ENCODE assay signal across 2 cellular contexts in genomic region chr2:32926708-32927084, GRCh38.
A peak's percentile ranks its signal among the peaks of the same experiment; 100 is the strongest.
TF ChIP-seq lines count a peak whose summit lies in the region.

No MANE protein-coding gene starts in this region.

TF ChIP-seq in H1, 55 proteins besides CTCF, POLR2A, EP300 and RAD21 (continues in another document):
- no peak for TF ChIP-seq BRCA1 (IDR thresholded peaks at IDR 0.05; ENCODE audit: low read depth, low read length)
- TF ChIP-seq CBX5 (IDR thresholded peaks at IDR 0.05; ENCODE audit: low read depth, low read length): no peak
- TF ChIP-seq KDM4A (IDR thresholded peaks at IDR 0.05; ENCODE audit: low read depth, low read length, severe bottlenecking): no peak
- TF ChIP-seq POU5F1 (IDR thresholded peaks at IDR 0.05; ENCODE audit: low read depth, low read length): no peak
- no peak for TF ChIP-seq HDAC6 (IDR thresholded peaks at IDR 0.05; ENCODE audit: low read depth, low read length)
- TF ChIP-seq TCF12 (IDR thresholded peaks at IDR 0.05; ENCODE audit: low read depth, low read length): 0 out of 2 replicates have a peak, but pooled peaks have one; percentile 19
- TF ChIP-seq CHD1 (IDR thresholded peaks at IDR 0.05; ENCODE audit: low read depth, low read length): no peak
- no peak for TF ChIP-seq CHD2 (IDR thresholded peaks at IDR 0.05; ENCODE audit: low read length)
- TF ChIP-seq SP4 (IDR thresholded peaks at IDR 0.05; ENCODE audit: low read length): no peak
- no peak for TF ChIP-seq ATF2 (IDR thresholded peaks at IDR 0.05; ENCODE audit: low read length)
- no peak for TF ChIP-seq SAP30 (IDR thresholded peaks at IDR 0.05; ENCODE audit: insufficient read depth, insufficient replicate concordance, low read length)
- TF ChIP-seq JUN (IDR thresholded peaks at IDR 0.05; ENCODE audit: low read depth, low read length): no peak
- TF ChIP-seq HDAC2 (IDR thresholded peaks at IDR 0.05; ENCODE audit: borderline replicate concordance in 1 of 2, low read depth in 2 of 2, low read length in 2 of 2): no peak
- no peak for TF ChIP-seq CTBP2 (IDR thresholded peaks at IDR 0.05; ENCODE audit: borderline replicate concordance, insufficient read depth, insufficient read length, low read length)
- TF ChIP-seq RXRA (IDR thresholded peaks at IDR 0.05; ENCODE audit: insufficient read depth, low read depth, low read length): no peak
- TF ChIP-seq POLR2AphosphoS5 (IDR thresholded peaks at IDR 0.05; ENCODE audit: low read depth, low read length): no peak
- no peak for TF ChIP-seq GTF2F1 (IDR thresholded peaks at IDR 0.05; ENCODE audit: borderline replicate concordance, low read depth, low read length)
- TF ChIP-seq BACH1 (IDR thresholded peaks at IDR 0.05; ENCODE audit: low read length): no peak
- TF ChIP-seq EZH2 (IDR thresholded peaks at IDR 0.05; ENCODE audit: low read depth, low read length, severe bottlenecking): no peak
- no peak; a peak in 1 of 4 replicates for TF ChIP-seq SIN3A (conservative IDR thresholded peaks at IDR 0.05 in 1 of 2, IDR thresholded peaks at IDR 0.05 in 1 of 2; ENCODE audit: low read depth in 1 of 2, low read length in 2 of 2)

TF ChIP-seq in HepG2, 621 proteins besides CTCF, POLR2A, EP300 and RAD21:
- TF ChIP-seq XBP1 (CRISPR knock-in tag; IDR thresholded peaks at IDR 0.05) (no peak), ZNF720 (CRISPR knock-in tag; IDR thresholded peaks at IDR 0.05) (no peak), LBX2 (CRISPR knock-in tag; IDR thresholded peaks at IDR 0.05; ENCODE audit: borderline replicate concordance) (no peak), RBM39 (IDR thresholded peaks at IDR 0.05; ENCODE audit: low read depth, low read length, poor library complexity, severe bottlenecking) (no peak), CREB1 (IDR thresholded peaks at IDR 0.05) (peak; percentile 66), CREB1 (CRISPR knock-in tag; IDR thresholded peaks at IDR 0.05) (no peak), KLF6 (CRISPR knock-in tag; IDR thresholded peaks at IDR 0.05) (no peak), IKZF5 (CRISPR knock-in tag; IDR thresholded peaks at IDR 0.05) (no peak)
